ENCODE assay signal across 24 cellular contexts in genomic region chr1:173573596-173573995, GRCh38. TPM values are rescaled to one million over a fixed set of nuclear protein-coding genes. Genes with fewer than 3 reads are reported as not detected.
"Had no signal": no experiment of that assay in that cellular context is flagged by ENCODE, and none has a peak within 500 bp of the region (broad histone marks: within the 10 kb centered on the region; RNA-seq: fewer than 3 reads in every experiment).

No MANE protein-coding gene starts in this region.

- H3K4me3 ChIP-seq: coronary artery, dorsolateral prefrontal cortex, heart right ventricle, left ventricle myocardium inferior, lower lobe of right lung, psoas muscle, right lobe of liver, stomach had no signal

- H3K27ac Mint-ChIP-seq: nephron had no signal

- H3K9me3 Mint-ChIP-seq: nephron had no signal

- FAIRE-seq: frontal cortex, keratinocyte had no signal

- H3K4me1 ChIP-seq: heart right ventricle, left ventricle myocardium inferior, lower lobe of right lung, psoas muscle, right lobe of liver, stomach had no signal

- H3K27ac ChIP-seq: coronary artery, dorsolateral prefrontal cortex, heart right ventricle, left ventricle myocardium inferior, lower lobe of right lung, psoas muscle, right lobe of liver, stomach had no signal

- H3K4me1 Mint-ChIP-seq: nephron had no signal

- H3K9me3 ChIP-seq: heart right ventricle, lower lobe of right lung, psoas muscle, right lobe of liver, stomach had no signal

- H3K36me3 ChIP-seq: heart right ventricle, left ventricle myocardium inferior, lower lobe of right lung, right lobe of liver, stomach had no signal

- H3K4me3 Mint-ChIP-seq: nephron had no signal

- H3K27me3 ChIP-seq: heart right ventricle, right lobe of liver, stomach had no signal

- ATAC-seq: esophagus mucosa, heart right ventricle, left cardiac atrium, lower lobe of right lung, psoas muscle, right lobe of liver had no signal

- DNase-seq: dorsolateral prefrontal cortex; effector CD8-positive, alpha-beta T cell; heart right ventricle; hypothalamus; left cardiac atrium; left ventricle myocardium inferior; lower lobe of right lung; mesenchymal stem cell; midbrain; psoas muscle; retina; right lobe of liver; stimulated activated CD4-positive, alpha-beta T cell treated with anti-CD3 and anti-CD28 coated beads, Interleukin-2, amount 100 ng/mL, for 24 hours; stimulated activated naive CD4-positive, alpha-beta T cell; stomach; substantia nigra; trophoblast cell had no signal

RNA-seq across cellular contexts. Expression of gene SLC9C2, which starts 29.3 kb away (rescaled TPM):
- total RNA-seq: fibroblast of lung, left ventricle myocardium inferior, psoas muscle, right lobe of liver, urinary bladder had no signal
- polyA plus RNA-seq: fibroblast of lung, keratinocyte, psoas muscle, stomach, urinary bladder had no signal
